28 cellular contexts compared by ENCODE assay signal in the genomic region with DNA sequence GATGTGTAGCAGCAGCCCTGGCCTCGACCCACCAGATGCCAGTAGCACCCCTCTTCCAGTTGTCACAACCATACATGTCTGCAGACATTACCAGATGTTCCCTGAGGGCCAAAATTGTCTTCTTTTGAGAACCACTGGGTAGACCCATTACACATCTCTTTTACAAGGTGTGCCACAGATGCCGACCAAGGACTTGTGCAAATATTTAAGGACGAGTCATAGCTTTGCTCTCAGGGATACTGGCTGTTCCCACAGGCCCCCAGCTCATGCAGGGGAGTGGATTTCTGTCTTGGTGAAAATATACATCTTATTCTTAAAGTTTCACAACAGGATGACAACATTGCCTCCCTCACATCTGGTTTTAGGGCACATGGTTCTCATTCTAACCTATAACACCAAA.
"Had no signal": no experiment of that assay in that cellular context is flagged by ENCODE, and none has a peak within 500 bp of the region (broad histone marks: within the 10 kb centered on the region; RNA-seq: fewer than 3 reads in every experiment).

No MANE protein-coding gene starts in this region.

- H3K4me3 ChIP-seq: adrenal gland, ascending aorta, breast epithelium, cardiac muscle cell, colonic mucosa, gastrocnemius medialis, heart left ventricle had no signal

- DNase-seq: activated CD4-positive, alpha-beta memory T cell treated with anti-CD3 and anti-CD28 coated beads for 36 hours; activated CD4-positive, alpha-beta T cell treated with anti-CD3 and anti-CD28 coated beads for 36 hours; activated CD4-positive, alpha-beta T cell treated with anti-CD3 and anti-CD28 coated beads, Interleukin-2, amount 10 ng/mL, durations not matched to agents 24 days and 14 days; activated CD4-positive, CD25-positive, alpha-beta regulatory T cell; activated CD4-positive, CD25-positive, alpha-beta regulatory T cell treated with anti-CD3 and anti-CD28 coated beads, Interleukin-2, amount 50 U/mL, for 72 hours; activated CD8-positive, alpha-beta memory T cell treated with anti-CD3 and anti-CD28 coated beads, Interleukin-2, amount 10 ng/mL, durations not matched to agents 7 days and 5 days; activated CD8-positive, alpha-beta memory T cell treated with anti-CD3 and anti-CD28 coated beads, Interleukin-2, amount 50 U/mL, for 4 hours; activated CD8-positive, alpha-beta T cell treated with anti-CD3 and anti-CD28 coated beads, Interleukin-2, amount 10 ng/mL, durations not matched to agents 7 days and 5 days; activated effector memory CD4-positive, alpha-beta T cell treated with anti-CD3 and anti-CD28 coated beads, Interleukin-2, amount 50 U/mL, for 16 hours; activated naive CD4-positive, alpha-beta T cell treated with anti-CD3 and anti-CD28 coated beads for 36 hours; activated naive CD8-positive, alpha-beta T cell treated with anti-CD3 and anti-CD28 coated beads for 36 hours; activated naive CD8-positive, alpha-beta T cell treated with anti-CD3 and anti-CD28 coated beads, Interleukin-2, amount 50 U/mL, for 24 hours; activated T-cell treated with anti-CD3 and anti-CD28 coated beads, Interleukin-2, amount 50 U/mL, for 1 hour; activated T-cell treated with anti-CD3 and anti-CD28 coated beads, Interleukin-2, amount 50 U/mL, for 48 hours; adrenal gland; central memory CD4-positive, alpha-beta T cell; cerebellar nuclear complex; colonic mucosa; effector memory CD4-positive, alpha-beta T cell; endodermal cell; foreskin keratinocyte; gastrocnemius medialis; glutamatergic neuron; heart left ventricle; T-helper 2 cell had no signal
